Comparison of ENCODE assay signal across 27 cellular contexts in the genomic region with DNA sequence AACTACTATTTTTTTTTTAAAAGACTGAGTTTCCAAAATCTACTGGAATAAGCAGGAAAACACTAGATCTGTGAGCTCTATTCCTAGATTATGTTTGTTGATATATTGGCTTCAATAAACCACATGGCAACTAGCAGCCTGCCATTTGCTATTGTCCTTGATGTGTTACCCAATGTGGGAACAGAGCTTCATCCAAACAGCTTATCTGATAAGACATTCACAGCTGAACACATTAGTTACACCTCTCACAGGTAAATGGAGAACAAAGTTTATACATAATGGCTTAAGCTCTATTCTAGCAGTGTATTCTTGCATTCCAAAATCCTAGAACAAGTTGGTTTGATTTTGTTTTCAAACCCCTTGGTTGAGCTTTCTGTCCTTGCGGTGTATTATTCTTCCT.
"Had no signal": no experiment of that assay in that cellular context is flagged by ENCODE, and none has a peak within 500 bp of the region (broad histone marks: within the 10 kb centered on the region; RNA-seq: fewer than 3 reads in every experiment).

No MANE protein-coding gene starts in this region.

- H3K9me3 ChIP-seq: stomach, suprapubic skin, testis, thoracic aorta, thyroid gland, tibial artery, tibial nerve, transverse colon, upper lobe of left lung, upper lobe of right lung, uterus, vagina had no signal

- FAIRE-seq: urothelium cell line had no signal

- H3K27ac ChIP-seq: stomach, suprapubic skin, testis, thoracic aorta, thyroid gland, tibial artery, tibial nerve, transverse colon, upper lobe of left lung, upper lobe of right lung, uterus, vagina had no signal

- ATAC-seq: stimulated activated effector memory CD8-positive, alpha-beta T cell treated with anti-CD3 and anti-CD28 coated beads, Interleukin-12 subunit alpha, Interleukin-12 subunit beta, amount 100 ng/mL, for 72 hours; stimulated activated memory B cell treated with anti-CD40 and anti-IgM and Interleukin-4, amounts not matched to agents 10 μg/mL and 1 μg/mL and 100 μg/mL, for 72 hours; stimulated activated naive B cell treated with anti-CD40 and anti-IgM and Interleukin-4, amounts not matched to agents 10 μg/mL and 1 μg/mL and 100 μg/mL, for 72 hours; stimulated activated naive CD8-positive, alpha-beta T cell treated with anti-CD3 and anti-CD28 coated beads, Interleukin-15, amount 100 ng/mL, for 72 hours; stimulated activated naive CD8-positive, alpha-beta T cell treated with anti-CD3 and anti-CD28 coated beads, Interleukin-15, Interleukin-2, amounts not matched to agents 100 U/mL and 50 U/mL, for 24 hours; upper lobe of right lung had no signal

- H3K4me1 ChIP-seq: stomach, suprapubic skin, testis, thyroid gland, tibial artery, transverse colon, upper lobe of left lung, upper lobe of right lung, uterus, vagina had no signal

- DNase-seq: stimulated activated CD4-positive, alpha-beta T cell treated with anti-CD3 and anti-CD28 coated beads, Interleukin-2, amount 100 ng/mL, for 48 hours; stimulated activated CD4-positive, alpha-beta T cell treated with anti-CD3 and anti-CD28 coated beads, Interleukin-4, amount 100 ng/mL, for 1 hour; stimulated activated CD4-positive, alpha-beta T cell treated with anti-CD3 and anti-CD28 coated beads, Interleukin-4, amount 100 ng/mL, for 24 hours; stimulated activated CD4-positive, alpha-beta T cell treated with anti-CD3 and anti-CD28 coated beads, Interleukin-4, amount 100 ng/mL, for 4 hours; stimulated activated CD8-positive, alpha-beta memory T cell treated with anti-CD3 and anti-CD28 coated beads, Interleukin-4, amount 100 ng/mL, for 48 hours; stimulated activated naive B cell treated with anti-CD40 and anti-IgM and Interleukin-4, amounts not matched to agents 10 μg/mL and 1 μg/mL and 100 μg/mL, for 72 hours; stimulated activated naive CD4-positive, alpha-beta T cell; stimulated activated naive CD4-positive, alpha-beta T cell treated with Interleukin-2 at 50 U/mL for 16 hours; stimulated activated naive CD8-positive, alpha-beta T cell treated with anti-CD3 and anti-CD28 coated beads, Interleukin-15, amount 100 ng/mL, for 72 hours; stimulated activated naive CD8-positive, alpha-beta T cell treated with anti-CD3 and anti-CD28 coated beads, Interleukin-15, Interleukin-2, amounts not matched to agents 100 U/mL and 50 U/mL, for 24 hours; stomach; substantia nigra; testis; thyroid gland; tibial artery; transverse colon; trophoblast cell; upper lobe of left lung; upper lobe of right lung; uterus had no signal

- H3K4me3 ChIP-seq: stomach, suprapubic skin, testis, thoracic aorta, thyroid gland, tibial artery, tibial nerve, transverse colon, upper lobe of left lung, upper lobe of right lung, uterus, vagina had no signal

- H3K27me3 ChIP-seq: stomach, suprapubic skin, testis, thyroid gland, tibial artery, tibial nerve, transverse colon, upper lobe of left lung, upper lobe of right lung, uterus, vagina had no signal

- H3K36me3 ChIP-seq: stomach, suprapubic skin, thoracic aorta, thyroid gland, tibial artery, tibial nerve, transverse colon, upper lobe of left lung, upper lobe of right lung, uterus, vagina had no signal
